2 cellular contexts compared by ENCODE assay signal in the genomic region with DNA sequence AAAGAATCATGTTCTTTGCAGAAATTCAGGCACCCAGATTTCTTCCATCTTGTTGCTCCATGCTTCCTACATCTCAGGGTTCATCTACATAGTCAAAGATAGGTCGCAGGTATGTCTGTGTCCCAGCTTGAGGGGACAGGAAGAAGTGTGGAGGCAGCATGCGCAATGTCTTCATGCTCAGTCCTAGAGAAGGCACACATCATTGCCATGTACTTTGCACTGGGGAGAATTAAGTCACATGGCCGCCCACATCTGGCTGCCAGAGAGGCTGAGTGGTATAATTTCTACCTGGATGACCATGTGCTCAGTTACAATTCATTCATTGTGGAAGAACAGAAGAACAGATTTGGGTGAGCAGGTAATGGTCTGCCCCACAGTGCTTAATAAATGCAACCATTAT.
TF ChIP-seq lines count a peak whose summit lies in the region.

No MANE protein-coding gene starts in this region.

TF ChIP-seq in K562, 482 proteins besides CTCF, POLR2A, EP300 and RAD21:
- TF ChIP-seq, protein P1, sequence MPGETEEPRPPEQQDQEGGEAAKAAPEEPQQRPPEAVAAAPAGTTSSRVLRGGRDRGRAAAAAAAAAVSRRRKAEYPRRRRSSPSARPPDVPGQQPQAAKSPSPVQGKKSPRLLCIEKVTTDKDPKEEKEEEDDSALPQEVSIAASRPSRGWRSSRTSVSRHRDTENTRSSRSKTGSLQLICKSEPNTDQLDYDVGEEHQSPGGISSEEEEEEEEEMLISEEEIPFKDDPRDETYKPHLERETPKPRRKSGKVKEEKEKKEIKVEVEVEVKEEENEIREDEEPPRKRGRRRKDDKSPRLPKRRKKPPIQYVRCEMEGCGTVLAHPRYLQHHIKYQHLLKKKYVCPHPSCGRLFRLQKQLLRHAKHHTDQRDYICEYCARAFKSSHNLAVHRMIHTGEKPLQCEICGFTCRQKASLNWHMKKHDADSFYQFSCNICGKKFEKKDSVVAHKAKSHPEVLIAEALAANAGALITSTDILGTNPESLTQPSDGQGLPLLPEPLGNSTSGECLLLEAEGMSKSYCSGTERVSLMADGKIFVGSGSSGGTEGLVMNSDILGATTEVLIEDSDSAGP (CRISPR knock-in tag; IDR thresholded peaks at IDR 0.05) = no peak
- TF ChIP-seq LCOR (CRISPR knock-in tag; IDR thresholded peaks at IDR 0.05) (no peak), FOXJ2 (tag; IDR thresholded peaks at IDR 0.05) (no peak), RBM25 (IDR thresholded peaks at IDR 0.05; ENCODE audit: low read depth, low read length, severe bottlenecking) (no peak), HLTF (IDR thresholded peaks at IDR 0.05) (no peak)
- TF ChIP-seq, protein P2, sequence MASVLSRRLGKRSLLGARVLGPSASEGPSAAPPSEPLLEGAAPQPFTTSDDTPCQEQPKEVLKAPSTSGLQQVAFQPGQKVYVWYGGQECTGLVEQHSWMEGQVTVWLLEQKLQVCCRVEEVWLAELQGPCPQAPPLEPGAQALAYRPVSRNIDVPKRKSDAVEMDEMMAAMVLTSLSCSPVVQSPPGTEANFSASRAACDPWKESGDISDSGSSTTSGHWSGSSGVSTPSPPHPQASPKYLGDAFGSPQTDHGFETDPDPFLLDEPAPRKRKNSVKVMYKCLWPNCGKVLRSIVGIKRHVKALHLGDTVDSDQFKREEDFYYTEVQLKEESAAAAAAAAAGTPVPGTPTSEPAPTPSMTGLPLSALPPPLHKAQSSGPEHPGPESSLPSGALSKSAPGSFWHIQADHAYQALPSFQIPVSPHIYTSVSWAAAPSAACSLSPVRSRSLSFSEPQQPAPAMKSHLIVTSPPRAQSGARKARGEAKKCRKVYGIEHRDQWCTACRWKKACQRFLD (CRISPR knock-in tag; IDR thresholded peaks at IDR 0.05) = no peak

TF ChIP-seq in HepG2, 621 proteins besides CTCF, POLR2A, EP300 and RAD21:
- no peak for TF ChIP-seq KLF11 (CRISPR knock-in tag; IDR thresholded peaks at IDR 0.05)
- TF ChIP-seq, protein P3, sequence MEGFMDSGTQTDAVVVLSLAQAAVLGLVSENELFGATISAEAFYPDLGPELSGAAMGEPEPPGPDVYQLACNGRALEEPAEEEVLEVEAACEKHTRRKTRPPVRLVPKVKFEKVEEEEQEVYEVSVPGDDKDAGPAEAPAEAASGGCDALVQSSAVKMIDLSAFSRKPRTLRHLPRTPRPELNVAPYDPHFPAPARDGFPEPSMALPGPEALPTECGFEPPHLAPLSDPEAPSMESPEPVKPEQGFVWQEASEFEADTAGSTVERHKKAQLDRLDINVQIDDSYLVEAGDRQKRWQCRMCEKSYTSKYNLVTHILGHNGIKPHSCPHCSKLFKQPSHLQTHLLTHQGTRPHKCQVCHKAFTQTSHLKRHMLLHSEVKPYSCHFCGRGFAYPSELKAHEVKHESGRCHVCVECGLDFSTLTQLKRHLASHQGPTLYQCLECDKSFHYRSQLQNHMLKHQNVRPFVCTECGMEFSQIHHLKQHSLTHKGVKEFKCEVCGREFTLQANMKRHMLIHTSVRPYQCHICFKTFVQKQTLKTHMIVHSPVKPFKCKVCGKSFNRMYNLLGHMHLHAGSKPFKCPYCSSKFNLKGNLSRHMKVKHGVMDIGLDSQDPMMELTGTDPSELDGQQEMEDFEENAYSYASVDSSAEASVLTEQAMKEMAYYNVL (CRISPR knock-in tag; IDR thresholded peaks at IDR 0.05; ENCODE audit: borderline replicate concordance) = no peak
- TF ChIP-seq U2AF2 (IDR thresholded peaks at IDR 0.05; ENCODE audit: low read depth, low read length) = no peak
- TF ChIP-seq ZNF879 (CRISPR knock-in tag; IDR thresholded peaks at IDR 0.05) = no peak
- TF ChIP-seq, protein P4, sequence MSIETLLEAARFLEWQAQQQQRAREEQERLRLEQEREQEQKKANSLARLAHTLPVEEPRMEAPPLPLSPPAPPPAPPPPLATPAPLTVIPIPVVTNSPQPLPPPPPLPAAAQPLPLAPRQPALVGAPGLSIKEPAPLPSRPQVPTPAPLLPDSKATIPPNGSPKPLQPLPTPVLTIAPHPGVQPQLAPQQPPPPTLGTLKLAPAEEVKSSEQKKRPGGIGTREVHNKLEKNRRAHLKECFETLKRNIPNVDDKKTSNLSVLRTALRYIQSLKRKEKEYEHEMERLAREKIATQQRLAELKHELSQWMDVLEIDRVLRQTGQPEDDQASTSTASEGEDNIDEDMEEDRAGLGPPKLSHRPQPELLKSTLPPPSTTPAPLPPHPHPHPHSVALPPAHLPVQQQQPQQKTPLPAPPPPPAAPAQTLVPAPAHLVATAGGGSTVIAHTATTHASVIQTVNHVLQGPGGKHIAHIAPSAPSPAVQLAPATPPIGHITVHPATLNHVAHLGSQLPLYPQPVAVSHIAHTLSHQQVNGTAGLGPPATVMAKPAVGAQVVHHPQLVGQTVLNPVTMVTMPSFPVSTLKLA (IDR thresholded peaks at IDR 0.05) = 0 out of 2 replicates have a peak, but pooled peaks have one; percentile 7
- TF ChIP-seq, protein P5, sequence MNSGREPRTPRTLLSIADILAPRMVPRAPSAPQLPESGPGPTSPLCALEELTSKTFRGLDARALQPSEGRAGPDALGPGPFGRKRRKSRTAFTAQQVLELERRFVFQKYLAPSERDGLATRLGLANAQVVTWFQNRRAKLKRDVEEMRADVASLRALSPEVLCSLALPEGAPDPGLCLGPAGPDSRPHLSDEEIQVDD (CRISPR knock-in tag; IDR thresholded peaks at IDR 0.05; ENCODE audit: borderline replicate concordance) = no peak
- no peak for TF ChIP-seq SP2 (CRISPR knock-in tag; IDR thresholded peaks at IDR 0.05)
- no peak for TF ChIP-seq NFE2L2 (IDR thresholded peaks at IDR 0.05; ENCODE audit: low read length)
